In the genomic region with DNA sequence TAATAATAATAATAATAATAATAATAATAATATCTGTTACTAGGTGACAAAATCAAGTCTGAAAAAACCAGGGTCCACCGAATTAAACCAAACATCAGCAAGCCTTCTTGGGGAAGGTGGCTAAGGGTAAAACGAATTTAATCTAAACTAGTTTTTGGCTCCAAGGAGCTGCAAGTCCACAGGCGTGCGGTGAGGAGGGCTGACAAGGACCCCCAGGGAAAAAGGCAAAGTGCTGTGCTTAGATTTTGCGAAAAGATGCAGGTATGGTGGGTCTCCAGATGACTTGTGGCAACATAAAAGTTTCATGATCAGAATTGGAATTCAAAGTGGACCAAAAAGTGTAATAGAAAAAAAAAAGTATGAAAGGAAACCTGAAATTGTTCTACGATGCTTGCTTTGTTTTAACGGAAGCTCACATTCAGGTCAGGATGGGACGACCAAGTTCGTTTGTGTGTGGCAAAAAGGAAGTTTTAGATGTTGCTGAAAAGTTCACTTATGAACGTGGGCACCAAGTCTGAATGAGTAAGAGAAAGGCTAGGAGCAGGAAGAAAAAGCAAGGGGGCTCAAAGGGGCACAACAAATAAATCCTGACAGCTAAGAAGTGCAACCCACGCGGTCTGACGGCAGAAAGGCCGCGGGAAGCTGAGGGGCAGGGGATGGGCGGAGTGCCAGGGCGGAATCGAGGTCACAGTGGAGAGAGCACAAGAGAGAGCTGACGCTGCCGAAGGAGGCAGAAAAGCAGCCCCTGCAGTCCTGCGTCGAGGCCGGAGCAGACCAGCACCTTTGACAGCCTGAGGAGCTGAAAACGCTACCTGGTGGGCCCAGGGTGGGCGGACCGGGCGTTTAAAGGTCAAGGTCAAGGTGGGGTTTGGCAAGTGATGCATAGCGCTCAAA, we compare ENCODE assay signal across 8 cellular contexts. TPM values are rescaled to one million over a fixed set of nuclear protein-coding genes. Genes with fewer than 3 reads are reported as not detected.
A peak's percentile ranks its signal among the peaks of the same experiment; 100 is the strongest.
DNase-seq lines count a peak whose midpoint lies in the region; ATAC-seq and TF ChIP-seq lines count a peak whose summit lies in the region.

No MANE protein-coding gene starts in this region.

- WGBS in lung, 2 donors: 1% methylated on average over 28 of the region's 28 CpGs

- no peaks in the 10 kb centered on the region for H3K9me3 ChIP-seq in lung (ENCODE audit: control insufficient read depth in 2 of 2, insufficient read depth in 1 of 2, low read length in 1 of 2)

- peak; percentile 64 for TF ChIP-seq POLR2A in GM18951 (IDR thresholded peaks at IDR 0.05; ENCODE audit: extremely low read depth, insufficient read depth, insufficient read length)

- no peak for TF ChIP-seq CTCF in lung (IDR thresholded peaks at IDR 0.05; ENCODE audit: control extremely low read depth, extremely low read depth)

- peak overlapping the region; percentile 93 for H3K4me3 ChIP-seq in lung

- peaks cover 7% of the 10 kb centered on the region in 2 donors for H3K4me1 ChIP-seq in lung (ENCODE audit: control insufficient read depth in 2 of 2, insufficient read depth in 2 of 2, low read length in 2 of 2)

- ATAC-seq in lung (ENCODE audit: insufficient read depth, low FRiP score) (peak; percentile 38), GM21390 (IDR thresholded peaks at IDR 0.05; ENCODE audit: unreplicated experiment) (no peak)

- no peaks in the 10 kb centered on the region for H3K27me3 ChIP-seq in lung (ENCODE audit: control insufficient read depth, insufficient read depth)

- H3K27ac ChIP-seq in lung (ENCODE audit: low read depth in 1 of 2, low read length in 1 of 2): peak overlapping the region; percentile 98 to 99

- in situ Hi-C loops in GM18951 (cut with MboI; ENCODE audit: low sequenced_read_pairs, unreplicated experiment): no loop called here

- DNase-seq in A172 (ENCODE audit: low spot score) (peak; percentile 43), NCI-H2107 treated with DMSO at 0.1 percent for 48 hours (lab: John Stamatoyannopoulos, UW; ENCODE audit: unreplicated experiment) (peak; percentile 29), dermis blood vessel endothelial cell (peak; percentile 86), lung (ENCODE audit: low spot score) (peak; percentile 82)
- DNase-seq in activated CD4-positive, alpha-beta T cell treated with anti-CD3 and anti-CD28 coated beads, Interleukin-2, amount 50 U/mL, for 24 hours (ENCODE audit: low read depth in 1 of 2, low spot score in 1 of 2): peak; percentile 59 to 68
- peak; percentile 26 to 63 (median 38) for DNase-seq in stimulated activated CD4-positive, alpha-beta T cell treated with anti-CD3 and anti-CD28 coated beads, TNF-alpha, amount 100 ng/mL, for 1 hour (ENCODE audit: low read depth in 3 of 3, low spot score in 1 of 3)

- H3K36me3 ChIP-seq in lung (ENCODE audit: control insufficient read depth in 2 of 2, insufficient read depth in 2 of 2, low read length in 2 of 2): peaks cover 2 to 3% of the 10 kb centered on the region in 2 donors

RNA-seq across cellular contexts. Expression of gene WDR82, which starts 1.1 kb away (rescaled TPM):
- 42.0 and 46.2 TPM in 2 replicates for total RNA-seq in A172 (2014; rRNA removed; shearing (Covaris generic))
- 81.3 and 111 TPM in 2 replicates for total RNA-seq in dermis blood vessel endothelial cell
- total RNA-seq in lung: 10 to 100 TPM; 61.0 to 72.8 TPM
- 10 to 100 TPM; 19.4 to 41.2 TPM for polyA plus RNA-seq in lung

RNA-seq across cellular contexts. Expression of gene GLYCTK, which starts 10.3 kb away (rescaled TPM):
- total RNA-seq in A172 (2014; rRNA removed; shearing (Covaris generic)): 5.4 and 6.8 TPM in 2 replicates
- 22.3 and 22.9 TPM in 2 replicates for total RNA-seq in dermis blood vessel endothelial cell
- total RNA-seq in lung: 10 to 100 TPM in 1 of 2 donors, 1 to 10 TPM in 1; 8.7 to 22.3 TPM
- 10 to 100 TPM; 12.4 to 14.0 TPM for polyA plus RNA-seq in lung

RNA-seq across cellular contexts. Expression of gene PPM1M, which starts 31.8 kb away (rescaled TPM):
- total RNA-seq in A172 (2014; rRNA removed; shearing (Covaris generic)): 15.6 and 19.5 TPM in 2 replicates
- 20.6 and 25.0 TPM in 2 replicates for total RNA-seq in dermis blood vessel endothelial cell
- total RNA-seq in lung: 10 to 100 TPM; 18.2 to 45.0 TPM
- polyA plus RNA-seq in lung: 10 to 100 TPM; 25.0 to 53.6 TPM

RNA-seq across cellular contexts. Expression of gene TWF2, which starts 38.4 kb away (rescaled TPM):
- total RNA-seq in A172 (2014; rRNA removed; shearing (Covaris generic)): 93.0 and 94.6 TPM in 2 replicates
- total RNA-seq in dermis blood vessel endothelial cell (144 and 147 TPM in 2 replicates), lung (10 to 100 TPM; 25.7 to 90.3 TPM)
- 100 to 1,000 TPM in 1 of 2 donors, 10 to 100 TPM in 1; 31.1 to 104 TPM for polyA plus RNA-seq in lung

RNA-seq across cellular contexts. Expression of gene DNAH1, which starts 38.8 kb away (rescaled TPM):
- total RNA-seq in A172 (2014; rRNA removed; shearing (Covaris generic)): 0.69 and 3.1 TPM in 2 replicates
- total RNA-seq in dermis blood vessel endothelial cell (3.3 and 5.6 TPM in 2 replicates), lung (10 to 100 TPM; 14.5 to 21.5 TPM)
- 1 to 10 TPM; 6.1 to 8.3 TPM for polyA plus RNA-seq in lung

Comparison
In these comparisons a context has a peak if more than half of its experiments do, and no peak if none do; other contexts are left out.
1. DNase-seq: peak in every context shown above with its lines; median percentile 86 in dermis blood vessel endothelial cell; 82 in lung; 64 in activated CD4-positive, alpha-beta T cell treated with anti-CD3 and anti-CD28 coated beads, Interleukin-2, amount 50 U/mL, for 24 hours; 43 in A172; 38 in stimulated activated CD4-positive, alpha-beta T cell treated with anti-CD3 and anti-CD28 coated beads, TNF-alpha, amount 100 ng/mL, for 1 hour; 29 in NCI-H2107 treated with DMSO at 0.1 percent for 48 hours.